ENCODE assay signal across 14 cellular contexts in the genomic region with DNA sequence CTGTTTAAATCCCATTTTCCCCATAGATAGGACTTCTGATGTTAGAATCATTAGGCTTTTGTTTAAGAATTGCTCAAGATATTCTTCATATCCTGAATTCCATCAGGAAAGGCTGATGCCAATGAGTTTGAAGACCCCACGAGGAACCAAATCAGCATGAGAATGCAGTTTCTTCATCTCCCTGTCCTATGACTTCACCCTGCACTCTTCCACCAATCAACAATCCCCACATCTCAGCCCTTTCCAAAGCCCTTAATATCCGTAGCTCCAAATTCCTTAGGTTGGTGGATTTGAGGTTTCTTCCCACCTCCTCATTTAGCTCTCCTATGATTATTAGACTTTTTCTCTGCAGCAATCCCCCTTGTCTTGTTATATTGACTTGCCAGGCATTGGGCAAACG. TPM values are rescaled to one million over a fixed set of nuclear protein-coding genes. Genes with fewer than 3 reads are reported as not detected.
DNase-seq lines count a peak whose midpoint lies in the region; ATAC-seq and TF ChIP-seq lines count a peak whose summit lies in the region.
"Had no signal": no experiment of that assay in that cellular context is flagged by ENCODE, and none has a peak within 500 bp of the region (broad histone marks: within the 10 kb centered on the region; RNA-seq: fewer than 3 reads in every experiment).

No MANE protein-coding gene starts in this region.

- no peak overlapping the region for H2BK15ac ChIP-seq in mesendoderm (replicated peaks; ENCODE audit: low read depth)

- H3K9me3 ChIP-seq in RWPE2 (ENCODE audit: severe bottlenecking): no peaks in the 10 kb centered on the region

- WGBS in mesendoderm (ENCODE audit: extremely low coverage, insufficient coverage, low lambda C conversion rate): no CpG with 5 or more reads among the region's 3 CpGs

- no peak overlapping the region for H4K8ac ChIP-seq in mesendoderm (ENCODE audit: low read depth, low read length)

- no peaks in the 10 kb centered on the region for H3K79me1 ChIP-seq in mesendoderm (ENCODE audit: low read length)

- H3K4me2 ChIP-seq in mesendoderm (ENCODE audit: low read length): no peak overlapping the region

- H3K9ac ChIP-seq in mesendoderm (ENCODE audit: low read length): no peak overlapping the region

- H3K23ac ChIP-seq in mesendoderm (ENCODE audit: low read length): no peak overlapping the region

- H3K4me1 ChIP-seq in ACC112 (ENCODE audit: control insufficient read depth, insufficient read depth, low read length, unreplicated experiment): peaks cover 16% of the 10 kb centered on the region
- H3K4me1 ChIP-seq in RWPE2 (ENCODE audit: insufficient read depth, poor library complexity, severe bottlenecking): peaks cover 16% of the 10 kb centered on the region
- H3K4me1 ChIP-seq in mesendoderm (ENCODE audit: control insufficient read depth, low read depth, low read length): no peaks in the 10 kb centered on the region

- no peak for ATAC-seq in RWPE2 (ENCODE audit: low read depth)

- H3K79me2 ChIP-seq in ACC112 (ENCODE audit: control insufficient read depth, insufficient read depth, low read length, unreplicated experiment): no peaks in the 10 kb centered on the region
- H3K79me2 ChIP-seq in mesendoderm (ENCODE audit: control insufficient read depth, insufficient read depth, low read length): no peaks in the 10 kb centered on the region

- H3K4me3 ChIP-seq in ACC112 (ENCODE audit: low read depth, low read length) (peak overlapping the region; percentile 17; the same call in 1 of the 2 replicates), RWPE2 (ENCODE audit: severe bottlenecking) (no peak overlapping the region), cardiac fibroblast (replicated peaks in 1 of 2; ENCODE audit: low read depth in 2 of 2, low read length in 2 of 2) (no peak overlapping the region), mesendoderm (ENCODE audit: low read length) (no peak overlapping the region), H7 (ENCODE audit: insufficient read depth, low read depth, low read length) (no peak overlapping the region)

- H3K4ac ChIP-seq in mesendoderm (ENCODE audit: low read depth, low read length): no peak overlapping the region

- peak overlapping the region; percentile 62 for H3K27ac ChIP-seq in ACC112 (ENCODE audit: low read depth, low read length)
- H3K27ac ChIP-seq in RWPE2 (ENCODE audit: poor library complexity, severe bottlenecking): peak overlapping the region; percentile 42
- H3K27ac ChIP-seq in mesendoderm (ENCODE audit: low read depth, low read length): no peak overlapping the region

- H2BK120ac ChIP-seq in mesendoderm (ENCODE audit: low read depth, low read length): no peak overlapping the region

- H3K18ac ChIP-seq in mesendoderm (ENCODE audit: low read length): no peak overlapping the region

- no peak overlapping the region for H2BK5ac ChIP-seq in mesendoderm (ENCODE audit: low read length)

- H4K5ac ChIP-seq in mesendoderm (ENCODE audit: low read length): no peak overlapping the region

- TF ChIP-seq CTCF in RWPE2 (IDR thresholded peaks at IDR 0.05; ENCODE audit: poor library complexity, severe bottlenecking): no peak
- no peak for TF ChIP-seq CTCF in cardiac fibroblast (IDR thresholded peaks at IDR 0.05; ENCODE audit: low read depth, low read length)

- H2AK5ac ChIP-seq in mesendoderm (ENCODE audit: low read length): no peak overlapping the region

- no peak overlapping the region for H2AFZ ChIP-seq in ACC112 (ENCODE audit: low read length, unreplicated experiment)

- H3K56ac ChIP-seq in mesendoderm (ENCODE audit: low read length): no peak overlapping the region

- H3K36me3 ChIP-seq in ACC112 (ENCODE audit: insufficient read depth, low read length) (no peaks in the 10 kb centered on the region), RWPE2 (ENCODE audit: low read depth) (no peaks in the 10 kb centered on the region), mesendoderm (ENCODE audit: control insufficient read depth, insufficient read depth, low read length) (no peaks in the 10 kb centered on the region), H7 (replicated peaks; ENCODE audit: control insufficient read depth, insufficient read depth, low read length) (no peaks in the 10 kb centered on the region)

- H3K27me3 ChIP-seq in ACC112 (ENCODE audit: insufficient read depth, low read length) (no peaks in the 10 kb centered on the region), RWPE2 (ENCODE audit: insufficient read depth, poor library complexity, severe bottlenecking) (no peaks in the 10 kb centered on the region), mesendoderm (ENCODE audit: insufficient read depth, low read length, poor library complexity) (no peaks in the 10 kb centered on the region), H7 (ENCODE audit: control insufficient read depth, insufficient read depth, low read length) (no peaks in the 10 kb centered on the region)

- DNase-seq in RWPE2 (ENCODE audit: low spot score) (no peak), cardiac fibroblast (ENCODE audit: low read depth in 2 of 2) (peak; percentile 18 to 65), mesendoderm (peak; percentile 66), H7 (no peak), NCI-H774 (lab: John Stamatoyannopoulos, UW) (no peak)
- no peak for DNase-seq in stimulated activated naive CD4-positive, alpha-beta T cell treated with Interleukin-2 at 50 U/mL for 16 hours (lab: John Stamatoyannopoulos, UW)
- no peak for DNase-seq in stimulated activated CD4-positive, alpha-beta T cell treated with anti-CD3 and anti-CD28 coated beads, Interleukin-4, amount 100 ng/mL, for 4 hours
- DNase-seq: AML-193; CD4-positive, CD25-positive, alpha-beta regulatory T cell; DMS53; H9; NCI-H1436 treated with DMSO at 0.1 percent for 48 hours; SHP77 had no signal

RNA-seq across cellular contexts. Expression of a gene that starts 52.9 kb away (rescaled TPM):
- polyA plus RNA-seq in mesendoderm (2013, experiment 1 of 2): 27.3 TPM
- 28.4 TPM for polyA plus RNA-seq in mesendoderm (2013, experiment 2 of 2)
- total RNA-seq in H7 (2014; rRNA removed; shearing (Covaris generic)): 29.6 and 34.2 TPM in 2 replicates

Comparison
In these comparisons a context has a peak if more than half of its experiments do, and no peak if none do; other contexts are left out.
1. DNase-seq: peak in cardiac fibroblast (2 of 2) and mesendoderm (single experiment); none in RWPE2 (single experiment), stimulated activated naive CD4-positive, alpha-beta T cell treated with Interleukin-2 at 50 U/mL for 16 hours (single experiment), H7 (single experiment), stimulated activated CD4-positive, alpha-beta T cell treated with anti-CD3 and anti-CD28 coated beads, Interleukin-4, amount 100 ng/mL, for 4 hours (0 of 2) and NCI-H774 (single experiment).